Comparison of ENCODE assay signal across 1 cellular context in the genomic region with DNA sequence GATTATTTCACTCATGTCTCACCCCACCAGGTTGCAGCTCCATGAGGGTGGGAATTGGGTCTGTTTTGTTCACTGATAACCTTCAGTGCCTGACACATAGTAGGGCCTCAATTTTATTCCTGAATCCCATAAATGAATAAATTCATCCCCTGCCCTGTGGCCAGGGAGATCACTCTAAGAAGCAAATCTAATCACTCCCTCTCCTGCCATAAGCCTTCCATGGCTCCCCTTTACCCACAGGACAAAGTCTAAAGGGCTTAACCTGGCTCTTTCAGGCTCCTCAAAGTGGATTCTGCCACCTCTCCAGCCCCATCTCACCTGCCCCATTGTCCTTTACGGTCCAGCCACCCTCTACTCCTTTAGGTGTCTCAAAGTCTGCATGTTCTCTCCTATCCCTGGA.
A peak's percentile ranks its signal among the peaks of the same experiment; 100 is the strongest.
TF ChIP-seq lines count a peak whose summit lies in the region.

No MANE protein-coding gene starts in this region.

TF ChIP-seq in K562, 482 proteins besides CTCF, POLR2A, EP300 and RAD21 (continued from another document):
- TF ChIP-seq ZKSCAN1 (IDR thresholded peaks at IDR 0.05; ENCODE audit: low read depth, low read length): peak; percentile 87
- TF ChIP-seq KLF6 (CRISPR knock-in tag; IDR thresholded peaks at IDR 0.05; ENCODE audit: borderline replicate concordance): no peak
- TF ChIP-seq, protein P1, sequence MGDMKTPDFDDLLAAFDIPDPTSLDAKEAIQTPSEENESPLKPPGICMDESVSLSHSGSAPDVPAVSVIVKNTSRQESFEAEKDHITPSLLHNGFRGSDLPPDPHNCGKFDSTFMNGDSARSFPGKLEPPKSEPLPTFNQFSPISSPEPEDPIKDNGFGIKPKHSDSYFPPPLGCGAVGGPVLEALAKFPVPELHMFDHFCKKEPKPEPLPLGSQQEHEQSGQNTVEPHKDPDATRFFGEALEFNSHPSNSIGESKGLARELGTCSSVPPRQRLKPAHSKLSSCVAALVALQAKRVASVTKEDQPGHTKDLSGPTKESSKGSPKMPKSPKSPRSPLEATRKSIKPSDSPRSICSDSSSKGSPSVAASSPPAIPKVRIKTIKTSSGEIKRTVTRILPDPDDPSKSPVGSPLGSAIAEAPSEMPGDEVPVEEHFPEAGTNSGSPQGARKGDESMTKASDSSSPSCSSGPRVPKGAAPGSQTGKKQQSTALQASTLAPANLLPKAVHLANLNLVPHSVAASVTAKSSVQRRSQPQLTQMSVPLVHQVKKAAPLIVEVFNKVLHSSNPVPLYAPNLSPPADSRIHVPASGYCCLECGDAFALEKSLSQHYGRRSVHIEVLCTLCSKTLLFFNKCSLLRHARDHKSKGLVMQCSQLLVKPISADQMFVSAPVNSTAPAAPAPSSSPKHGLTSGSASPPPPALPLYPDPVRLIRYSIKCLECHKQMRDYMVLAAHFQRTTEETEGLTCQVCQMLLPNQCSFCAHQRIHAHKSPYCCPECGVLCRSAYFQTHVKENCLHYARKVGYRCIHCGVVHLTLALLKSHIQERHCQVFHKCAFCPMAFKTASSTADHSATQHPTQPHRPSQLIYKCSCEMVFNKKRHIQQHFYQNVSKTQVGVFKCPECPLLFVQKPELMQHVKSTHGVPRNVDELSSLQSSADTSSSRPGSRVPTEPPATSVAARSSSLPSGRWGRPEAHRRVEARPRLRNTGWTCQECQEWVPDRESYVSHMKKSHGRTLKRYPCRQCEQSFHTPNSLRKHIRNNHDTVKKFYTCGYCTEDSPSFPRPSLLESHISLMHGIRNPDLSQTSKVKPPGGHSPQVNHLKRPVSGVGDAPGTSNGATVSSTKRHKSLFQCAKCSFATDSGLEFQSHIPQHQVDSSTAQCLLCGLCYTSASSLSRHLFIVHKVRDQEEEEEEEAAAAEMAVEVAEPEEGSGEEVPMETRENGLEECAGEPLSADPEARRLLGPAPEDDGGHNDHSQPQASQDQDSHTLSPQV (IDR thresholded peaks at IDR 0.05): no peak
- no peak for TF ChIP-seq MECOM (CRISPR knock-in tag; IDR thresholded peaks at IDR 0.05)
